In genomic region chr7:112056409-112056808, GRCh38 we compare ENCODE assay signal across 8 cellular contexts.
A peak's percentile ranks its signal among the peaks of the same experiment; 100 is the strongest.
DNase-seq lines count a peak whose midpoint lies in the region; ATAC-seq, FAIRE-seq and TF ChIP-seq lines count a peak whose summit lies in the region.

No MANE protein-coding gene starts in this region.

- no peak overlapping the region for H3K9ac ChIP-seq in keratinocyte (ENCODE audit: control insufficient read depth, extremely low read depth, insufficient read depth, low read length)

- H3K27me3 ChIP-seq in keratinocyte (ENCODE audit: control insufficient read depth, extremely low read depth, insufficient read depth, low read length) = no peaks in the 10 kb centered on the region

- no peaks in the 10 kb centered on the region for H3K27me3 Mint-ChIP-seq in activated CD4-positive, alpha-beta T cell treated with anti-CD3 and anti-CD28 coated beads, Interleukin-2, amount 10 ng/mL, durations not matched to agents 24 days and 14 days
- peaks cover 2% of the 10 kb centered on the region for H3K27me3 Mint-ChIP-seq in T-helper 2 cell treated with Interferon-gamma antibody and Interleukin-4, amounts not matched to agents 5 μg/mL and 100 μg/mL, for 36 hours (ENCODE audit: low read depth)

- DNase-seq in GM12865 (ENCODE audit: low read depth) (peak; percentile 60), NCI-H187 (lab: John Stamatoyannopoulos, UW) (peak; percentile 60 to 66), keratinocyte (ENCODE audit: low read depth, low spot score) (no peak), OCI-M2 (lab: John Stamatoyannopoulos, UW; ENCODE audit: unreplicated experiment) (no peak), cerebellum (ENCODE audit: low spot score) (no peak)
- no peak for DNase-seq in activated CD4-positive, alpha-beta T cell treated with anti-CD3 and anti-CD28 coated beads, Interleukin-2, amount 10 ng/mL, durations not matched to agents 24 days and 14 days
- DNase-seq in T-helper 2 cell treated with Interferon-gamma antibody and Interleukin-4, amounts not matched to agents 5 μg/mL and 100 μg/mL, for 36 hours (ENCODE audit: low spot score) = no peak

- no peaks in the 10 kb centered on the region for H4K20me1 ChIP-seq in keratinocyte (ENCODE audit: control insufficient read depth, extremely low read depth, insufficient read depth, low read length)

- H3K9me1 ChIP-seq in keratinocyte (ENCODE audit: control insufficient read depth, extremely low read depth, insufficient read depth, low read length) = no peaks in the 10 kb centered on the region

- H3K4me2 ChIP-seq in keratinocyte (ENCODE audit: control insufficient read depth, extremely low read depth, insufficient read depth, low read depth, low read length) = no peak overlapping the region

- no peak for FAIRE-seq in keratinocyte (lab: Jason Lieb, UNC)

- no peaks in the 10 kb centered on the region for H3K4me1 ChIP-seq in keratinocyte (ENCODE audit: control insufficient read depth, extremely low read depth, insufficient read depth, low read length)

- H3K36me3 Mint-ChIP-seq in activated CD4-positive, alpha-beta T cell treated with anti-CD3 and anti-CD28 coated beads, Interleukin-2, amount 10 ng/mL, durations not matched to agents 24 days and 14 days (ENCODE audit: low read depth) = no peaks in the 10 kb centered on the region
- H3K36me3 Mint-ChIP-seq in T-helper 2 cell treated with Interferon-gamma antibody and Interleukin-4, amounts not matched to agents 5 μg/mL and 100 μg/mL, for 36 hours (ENCODE audit: low read depth) = no peaks in the 10 kb centered on the region

- H3K36me3 ChIP-seq in keratinocyte (ENCODE audit: control insufficient read depth in 2 of 2, extremely low read depth in 1 of 2, insufficient read depth in 2 of 2, low read length in 2 of 2) = no peaks in the 10 kb centered on the region

- TF ChIP-seq CTCF in GM12865 (IDR thresholded peaks at IDR 0.05; ENCODE audit: insufficient read depth, low read depth, low read length, missing control alignments) (no peak), keratinocyte (optimal IDR thresholded peaks at IDR 0.05 in 1 of 3, IDR thresholded peaks at IDR 0.05 in 1 of 3, conservative IDR thresholded peaks at IDR 0.05 in 1 of 3; ENCODE audit: extremely low read depth in 1 of 3, insufficient read depth in 2 of 3, low read length in 3 of 3) (no peak)

- peak overlapping the region; percentile 48 for H3K27ac ChIP-seq in keratinocyte (ENCODE audit: control insufficient read depth, insufficient read depth, low read length)

- dilution Hi-C loops in keratinocyte (cut with MboI; ENCODE audit: extremely low pct_ligation_motif_present, low sequenced_read_pairs) = no loop called here

- ATAC-seq in GM21786 (IDR thresholded peaks at IDR 0.05; ENCODE audit: unreplicated experiment) = peak; percentile 80

- intact Hi-C loops in activated CD4-positive, alpha-beta T cell treated with anti-CD3 and anti-CD28 coated beads, Interleukin-2, amount 10 ng/mL, durations not matched to agents 24 days and 14 days (cut with micrococcal nuclease) = no loop called here

- H3K27ac Mint-ChIP-seq in activated CD4-positive, alpha-beta T cell treated with anti-CD3 and anti-CD28 coated beads, Interleukin-2, amount 10 ng/mL, durations not matched to agents 24 days and 14 days = no peak overlapping the region
- no peak overlapping the region for H3K27ac Mint-ChIP-seq in T-helper 2 cell treated with Interferon-gamma antibody and Interleukin-4, amounts not matched to agents 5 μg/mL and 100 μg/mL, for 36 hours

- peaks cover 2% of the 10 kb centered on the region for H3K4me1 Mint-ChIP-seq in activated CD4-positive, alpha-beta T cell treated with anti-CD3 and anti-CD28 coated beads, Interleukin-2, amount 10 ng/mL, durations not matched to agents 24 days and 14 days
- no peaks in the 10 kb centered on the region for H3K4me1 Mint-ChIP-seq in T-helper 2 cell treated with Interferon-gamma antibody and Interleukin-4, amounts not matched to agents 5 μg/mL and 100 μg/mL, for 36 hours (ENCODE audit: low read depth)

- peaks cover 16% of the 10 kb centered on the region for H3K79me2 ChIP-seq in keratinocyte (ENCODE audit: control insufficient read depth, insufficient read depth, low read length)

- H3K4me3 ChIP-seq in GM12865 (ENCODE audit: low read depth, low read length) (no peak overlapping the region), keratinocyte (ENCODE audit: control insufficient read depth in 2 of 3, extremely low read depth in 1 of 3, insufficient read depth in 2 of 3, low read depth in 1 of 3, low read length in 3 of 3) (no peak overlapping the region)

- no peaks in the 10 kb centered on the region for H3K9me3 Mint-ChIP-seq in activated CD4-positive, alpha-beta T cell treated with anti-CD3 and anti-CD28 coated beads, Interleukin-2, amount 10 ng/mL, durations not matched to agents 24 days and 14 days
- no peaks in the 10 kb centered on the region for H3K9me3 Mint-ChIP-seq in T-helper 2 cell treated with Interferon-gamma antibody and Interleukin-4, amounts not matched to agents 5 μg/mL and 100 μg/mL, for 36 hours

- H3K9me3 ChIP-seq in keratinocyte (ENCODE audit: control insufficient read depth, low read depth, low read length) = no peaks in the 10 kb centered on the region

- H3K4me3 Mint-ChIP-seq in activated CD4-positive, alpha-beta T cell treated with anti-CD3 and anti-CD28 coated beads, Interleukin-2, amount 10 ng/mL, durations not matched to agents 24 days and 14 days = no peak overlapping the region
- no peak overlapping the region for H3K4me3 Mint-ChIP-seq in T-helper 2 cell treated with Interferon-gamma antibody and Interleukin-4, amounts not matched to agents 5 μg/mL and 100 μg/mL, for 36 hours

- no peak overlapping the region for H2AFZ ChIP-seq in keratinocyte (ENCODE audit: control insufficient read depth, low read length)

Comparison
In these comparisons a context has a peak if more than half of its experiments do, and no peak if none do; other contexts are left out.
1. DNase-seq: peak in GM12865 (single experiment) and NCI-H187 (2 of 2); none in keratinocyte (single experiment), activated CD4-positive, alpha-beta T cell treated with anti-CD3 and anti-CD28 coated beads, Interleukin-2, amount 10 ng/mL, durations not matched to agents 24 days and 14 days (single experiment), T-helper 2 cell treated with Interferon-gamma antibody and Interleukin-4, amounts not matched to agents 5 μg/mL and 100 μg/mL, for 36 hours (single experiment), OCI-M2 (single experiment) and cerebellum (single experiment).